ENCODE assay signal across 22 cellular contexts in genomic region chr19:53994811-53995210, GRCh38. TPM values are rescaled to one million over a fixed set of nuclear protein-coding genes. Genes with fewer than 3 reads are reported as not detected.
DNase-seq lines count a peak whose midpoint lies in the region; ATAC-seq and TF ChIP-seq lines count a peak whose summit lies in the region.
"Had no signal": no experiment of that assay in that cellular context is flagged by ENCODE, and none has a peak within 500 bp of the region (broad histone marks: within the 10 kb centered on the region; RNA-seq: fewer than 3 reads in every experiment).

No MANE protein-coding gene starts in this region.

- H3K4me2 ChIP-seq in GM23248 (ENCODE audit: unreplicated experiment) (no peak overlapping the region), PC-9 (peak overlapping the region; percentile 99)
- H3K4me2 ChIP-seq: KMS-11 had no signal

- H3K4me3 ChIP-seq in GM23248 (no peak overlapping the region), PC-9 (peak overlapping the region; percentile 7; the same call in 1 of the 2 replicates), heart right ventricle (no peak overlapping the region)
- H3K4me3 ChIP-seq: BLaER1, SJCRH30 had no signal

- H3K4me1 ChIP-seq in GM23248 (ENCODE audit: insufficient read depth) (peaks cover 3% of the 10 kb centered on the region; the same call in 1 of the 2 replicates), PC-9 (replicated peaks; ENCODE audit: insufficient read depth) (peaks cover 37% of the 10 kb centered on the region), heart right ventricle (peaks cover 0 to 8% (median 6%) of the 10 kb centered on the region in 9 donors)
- H3K4me1 ChIP-seq: Caco-2 had no signal

- H3K27ac ChIP-seq in GM23248: no peak overlapping the region
- no peak overlapping the region for H3K27ac ChIP-seq in PC-9
- no peak overlapping the region for H3K27ac ChIP-seq in heart right ventricle
- H3K27ac ChIP-seq: BLaER1, KMS-11, SJCRH30 had no signal

- DNase-seq in GM23248: peak; percentile 54
- DNase-seq in PC-9: no peak
- no peak for DNase-seq in endothelial cell (ENCODE audit: low spot score)
- no peak for DNase-seq in heart right ventricle
- DNase-seq: ACHN; Caco-2; CD4-positive, alpha-beta memory T cell; GDM1; NCI-H1105; NCI-H146; NCI-H2029; NCI-H345; NCI-H524; NCI-H774; NK-92 treated with Interleukin-12 subunit alpha and Interleukin-12 subunit beta, amount 100 ng/mL, for 24 hours; SJCRH30 had no signal

- in situ Hi-C loops in GM23248 (cut with MboI): no loop called here

- no peak for ATAC-seq in GM18909 (IDR thresholded peaks at IDR 0.05; ENCODE audit: poor library complexity, unreplicated experiment)
- ATAC-seq in GM21717 (IDR thresholded peaks at IDR 0.05; ENCODE audit: unreplicated experiment): no peak
- ATAC-seq in HG02759 (IDR thresholded peaks at IDR 0.05; ENCODE audit: unreplicated experiment): no peak
- ATAC-seq in heart right ventricle: no peak

- intact Hi-C loops in PC-9 (cut with micrococcal nuclease; ENCODE audit: unreplicated experiment): no loop called here
- intact Hi-C loops in heart right ventricle (cut with DNase I): no loop called here

- no peak overlapping the region for H2AFZ ChIP-seq in GM23248
- H2AFZ ChIP-seq in PC-9: no peak overlapping the region

- BruUV-seq in PC-9 (replicated peaks; lab: Mats Ljungman, UMichigan): no TSS peak

- CTCF ChIA-PET in PC-9 (lab: Charles Lee): no interaction called here

- no peak overlapping the region for H3K4me3 Mint-ChIP-seq in endothelial cell (ENCODE audit: unreplicated experiment)

- H4K20me1 ChIP-seq in GM23248 (ENCODE audit: insufficient read depth): no peaks in the 10 kb centered on the region
- no peaks in the 10 kb centered on the region for H4K20me1 ChIP-seq in PC-9 (ENCODE audit: insufficient read depth)
- H4K20me1 ChIP-seq: BLaER1 had no signal

- TF ChIP-seq CTCF in PC-9 (conservative IDR thresholded peaks at IDR 0.05) (no peak), endothelial cell (IDR thresholded peaks at IDR 0.05; ENCODE audit: unreplicated experiment) (no peak), heart right ventricle (IDR thresholded peaks at IDR 0.05) (no peak)

- H3K9me2 ChIP-seq in GM23248 (ENCODE audit: insufficient read depth): no peaks in the 10 kb centered on the region
- no peaks in the 10 kb centered on the region for H3K9me2 ChIP-seq in PC-9 (ENCODE audit: insufficient read depth)

- no peaks in the 10 kb centered on the region for H3K36me3 Mint-ChIP-seq in endothelial cell (ENCODE audit: low read depth, unreplicated experiment)
- H3K36me3 Mint-ChIP-seq: CD4-positive, alpha-beta memory T cell had no signal

- H3K9me3 Mint-ChIP-seq in endothelial cell (ENCODE audit: unreplicated experiment): no peaks in the 10 kb centered on the region
- H3K9me3 Mint-ChIP-seq: CD4-positive, alpha-beta memory T cell had no signal

- H3K27me3 ChIP-seq in GM23248 (replicated peaks; ENCODE audit: insufficient read depth) (peaks cover 23% of the 10 kb centered on the region), PC-9 (ENCODE audit: insufficient read depth, low read depth) (no peaks in the 10 kb centered on the region), heart right ventricle (peaks cover 10 to 90% (median 78%) of the 10 kb centered on the region in 7 donors)
- H3K27me3 ChIP-seq: BLaER1, SJCRH30 had no signal

- no peaks in the 10 kb centered on the region for H3K36me3 ChIP-seq in GM23248 (ENCODE audit: low read depth)
- no peaks in the 10 kb centered on the region; the same call in 1 of the 2 replicates for H3K36me3 ChIP-seq in PC-9 (ENCODE audit: low read depth)
- no peaks in the 10 kb centered on the region for H3K36me3 ChIP-seq in heart right ventricle
- H3K36me3 ChIP-seq: SJCRH30 had no signal

- no peak overlapping the region for H3K9ac ChIP-seq in GM23248
- H3K9ac ChIP-seq: BLaER1, KMS-11 had no signal

- H3F3A ChIP-seq in GM23248 (ENCODE audit: insufficient read depth) (0 out of 2 replicates have a peak, but pooled peaks cover 7% of the 10 kb centered on the region), PC-9 (ENCODE audit: insufficient read depth, low read depth) (peaks cover 23% of the 10 kb centered on the region; the same call in 1 of the 2 replicates)

- H3K79me2 ChIP-seq in GM23248 (ENCODE audit: insufficient read depth): no peaks in the 10 kb centered on the region
- H3K79me2 ChIP-seq in PC-9 (ENCODE audit: low read depth): peaks cover 31% of the 10 kb centered on the region

- H3K9me3 ChIP-seq in GM23248 (ENCODE audit: low read depth): no peaks in the 10 kb centered on the region
- H3K9me3 ChIP-seq in PC-9 (ENCODE audit: insufficient read depth, low read depth): no peaks in the 10 kb centered on the region
- H3K9me3 ChIP-seq in heart right ventricle: no peaks in the 10 kb centered on the region
- H3K9me3 ChIP-seq: BLaER1, Caco-2, SJCRH30 had no signal

- WGBS in GM23248 (ENCODE audit: low coverage in 1 of 2, low lambda C conversion rate in 2 of 2, missing lambda C conversion rate in 2 of 2), 2 experiments: 25 to 33% methylated on average over 5 of the region's 5 CpGs
- 73 to 75% methylated on average over 5 of the region's 5 CpGs for WGBS in heart right ventricle, 2 donors

- H3K4me1 Mint-ChIP-seq in endothelial cell (ENCODE audit: unreplicated experiment): peaks cover 13% of the 10 kb centered on the region

- H3K27me3 Mint-ChIP-seq in endothelial cell (ENCODE audit: unreplicated experiment): peaks cover 15% of the 10 kb centered on the region

- peak overlapping the region; percentile 7 for H3K27ac Mint-ChIP-seq in endothelial cell (ENCODE audit: unreplicated experiment)
- H3K27ac Mint-ChIP-seq: CD4-positive, alpha-beta memory T cell had no signal

- POLR2A ChIA-PET in PC-9 (lab: Charles Lee; ENCODE audit: unreplicated experiment): no interaction called here

RNA-seq across cellular contexts. Expression of gene CACNG6, which starts 3.4 kb away (rescaled TPM):
- not detected in 2 replicates for total RNA-seq in GM23248 (2014; rRNA removed; shearing (Covaris generic))
- polyA plus RNA-seq in GM23248 (2016; fragmentation: Nextera tagmentation; extraction: Ambion mirVana) (not detected in 2 replicates), heart right ventricle (not detected)
- total RNA-seq in PC-9 (2021) (11.5 and 18.7 TPM in 2 replicates), endothelial cell (ENCODE audit: unreplicated experiment) (0.21 TPM), heart right ventricle (not detected)
- total RNA-seq: CD4-positive, alpha-beta memory T cell; HT1080 had no signal
- polyA plus RNA-seq: CD4-positive, alpha-beta memory T cell had no signal

RNA-seq across cellular contexts. Expression of gene CACNG8, which starts 32.1 kb away (rescaled TPM):
- 0.11 TPM in 1 of 2 replicates, not detected in the other for total RNA-seq in GM23248 (2014; rRNA removed; shearing (Covaris generic))
- not detected in 2 replicates for polyA plus RNA-seq in GM23248 (2016; fragmentation: Nextera tagmentation; extraction: Ambion mirVana)
- 2.9 and 3.8 TPM in 2 replicates for total RNA-seq in PC-9 (2021)
- total RNA-seq in endothelial cell (ENCODE audit: unreplicated experiment): 12.9 TPM
- under 1 TPM in 9 of 10 donors, not detected in 1; 0.07 to 0.31 (median 0.14) TPM for total RNA-seq in heart right ventricle
- polyA plus RNA-seq in heart right ventricle: under 1 TPM; 0.03 to 0.22 TPM
- total RNA-seq: CD4-positive, alpha-beta memory T cell; SJCRH30 had no signal
- polyA plus RNA-seq: CD4-positive, alpha-beta memory T cell had no signal

Comparison
In these comparisons a context has a peak if more than half of its experiments do, and no peak if none do; other contexts are left out.
1. RNA of gene CACNG6, which starts 3.4 kb away (total RNA-seq): 11.5 to 18.7 TPM in PC-9; 0.21 TPM in endothelial cell (single experiment), not detected in GM23248 and not detected in heart right ventricle; every median in the first group is over 10 times any median in the second.